10 cellular contexts compared by ENCODE assay signal in genomic region chr11:44065161-44065571, GRCh38. TPM values are rescaled to one million over a fixed set of nuclear protein-coding genes. Genes with fewer than 3 reads are reported as not detected.
DNase-seq lines count a peak whose midpoint lies in the region; ATAC-seq and TF ChIP-seq lines count a peak whose summit lies in the region.
"Had no signal": no experiment of that assay in that cellular context is flagged by ENCODE, and none has a peak within 500 bp of the region (broad histone marks: within the 10 kb centered on the region; RNA-seq: fewer than 3 reads in every experiment).

No MANE protein-coding gene starts in this region.

- peaks cover 9% of the 10 kb centered on the region; the same call in 1 of the 2 replicates for H3F3A ChIP-seq in PC-9 (ENCODE audit: insufficient read depth, low read depth)

- no peaks in the 10 kb centered on the region for H4K20me1 ChIP-seq in PC-9 (ENCODE audit: insufficient read depth)
- no peaks in the 10 kb centered on the region for H4K20me1 ChIP-seq in hepatocyte (ENCODE audit: insufficient read depth, poor library complexity, severe bottlenecking)

- H3K36me3 ChIP-seq in PC-9 (ENCODE audit: low read depth), result no peaks in the 10 kb centered on the region
- no peaks in the 10 kb centered on the region for H3K36me3 ChIP-seq in hepatocyte (replicated peaks; ENCODE audit: insufficient read depth, low read depth)
- H3K36me3 ChIP-seq in skeletal muscle tissue (ENCODE audit: control insufficient read depth in 3 of 3, insufficient read depth in 3 of 3, low read length in 3 of 3), result peaks cover 0 to 7% (median under 1%) of the 10 kb centered on the region in 3 donors
- no peaks in the 10 kb centered on the region for H3K36me3 ChIP-seq in BE2C

- H3K9me2 ChIP-seq in PC-9 (ENCODE audit: insufficient read depth) (no peaks in the 10 kb centered on the region), hepatocyte (replicated peaks; ENCODE audit: insufficient read depth) (no peaks in the 10 kb centered on the region)

- TSS peak; percentile 75 for BruUV-seq in PC-9 (replicated peaks; lab: Mats Ljungman, UMichigan)

- H3K9me3 ChIP-seq in PC-9 (ENCODE audit: insufficient read depth, low read depth) (no peaks in the 10 kb centered on the region), hepatocyte (ENCODE audit: low read depth) (no peaks in the 10 kb centered on the region), skeletal muscle tissue (ENCODE audit: control insufficient read depth in 3 of 3, low read length in 3 of 3) (no peaks in the 10 kb centered on the region), BE2C (no peaks in the 10 kb centered on the region)

- TF ChIP-seq CTCF in PC-9 (conservative IDR thresholded peaks at IDR 0.05) (no peak), hepatocyte (IDR thresholded peaks at IDR 0.05; ENCODE audit: poor library complexity) (no peak), BE2C (IDR thresholded peaks at IDR 0.05; ENCODE audit: low read depth, low read length) (no peak)

- no peak overlapping the region for H3K4me3 ChIP-seq in PC-9
- H3K4me3 ChIP-seq in hepatocyte, result no peak overlapping the region
- no peak overlapping the region for H3K4me3 ChIP-seq in skeletal muscle tissue (ENCODE audit: low read length in 3 of 3)
- H3K4me3 ChIP-seq in BE2C (ENCODE audit: low read depth, low read length), result no peak overlapping the region

- no peaks in the 10 kb centered on the region for H3K79me2 ChIP-seq in PC-9 (ENCODE audit: low read depth)
- peaks cover 3% of the 10 kb centered on the region for H3K79me2 ChIP-seq in hepatocyte

- H2AFZ ChIP-seq in PC-9 (peak overlapping the region; percentile 96), hepatocyte (peak overlapping the region; percentile 89)

- H3K27ac ChIP-seq in PC-9 (0 out of 2 replicates have a peak overlapping the region, but pooled peaks have one; percentile 32), hepatocyte (peak overlapping the region; percentile 93), skeletal muscle tissue (ENCODE audit: low read depth, low read length) (peak overlapping the region; percentile 86)

- H3K27me3 ChIP-seq in PC-9 (ENCODE audit: insufficient read depth, low read depth), result no peaks in the 10 kb centered on the region; the same call in 1 of the 2 replicates
- no peaks in the 10 kb centered on the region for H3K27me3 ChIP-seq in hepatocyte
- H3K27me3 ChIP-seq in skeletal muscle tissue (ENCODE audit: control insufficient read depth in 3 of 3, insufficient read depth in 3 of 3, low read length in 3 of 3), result no peaks in the 10 kb centered on the region
- H3K27me3 ChIP-seq in BE2C, result no peaks in the 10 kb centered on the region

- POLR2A ChIA-PET in PC-9 (lab: Charles Lee; ENCODE audit: unreplicated experiment), result no interaction called here

- no peak for ATAC-seq in GM19324 (IDR thresholded peaks at IDR 0.05; ENCODE audit: low FRiP score, unreplicated experiment)
- ATAC-seq in HG02759 (IDR thresholded peaks at IDR 0.05; ENCODE audit: unreplicated experiment), result no peak

- H3K4me2 ChIP-seq in PC-9 (peak overlapping the region; percentile 81), hepatocyte (peak overlapping the region; percentile 81)

- intact Hi-C loops in PC-9 (cut with micrococcal nuclease; ENCODE audit: unreplicated experiment), result no loop called here

- H3K4me1 ChIP-seq in PC-9 (replicated peaks; ENCODE audit: insufficient read depth) (peaks cover 10% of the 10 kb centered on the region; the same call in 1 of the 2 replicates), hepatocyte (ENCODE audit: insufficient read depth) (peaks cover 10% of the 10 kb centered on the region), skeletal muscle tissue (ENCODE audit: control insufficient read depth in 3 of 3, insufficient read depth in 3 of 3, low read length in 3 of 3) (peaks cover 4 to 10% (median 6%) of the 10 kb centered on the region in 3 donors), BE2C (no peaks in the 10 kb centered on the region)

- 78% methylated on average over 3 of the region's 3 CpGs for WGBS in hepatocyte (ENCODE audit: low lambda C conversion rate, missing lambda C conversion rate)

- peak overlapping the region in 1 of 3 donors; percentile 91 for H3K9ac ChIP-seq in skeletal muscle tissue (ENCODE audit: low read depth in 1 of 3, low read length in 3 of 3)

- CTCF ChIA-PET in PC-9 (lab: Charles Lee), result no interaction called here

- DNase-seq in NCI-H1417 (lab: John Stamatoyannopoulos, UW) (peak in 2 of 3 experiments; percentile 19 to 62), NCI-H1417 treated with DMSO at 0.1 percent for 48 hours (lab: John Stamatoyannopoulos, UW) (no peak), PC-9 (no peak), hepatocyte (ENCODE audit: low spot score) (no peak), BE2C (no peak)
- DNase-seq: NCI-H187 had no signal

RNA-seq across cellular contexts. Expression of gene ACCS, which starts 0.9 kb away (rescaled TPM):
- total RNA-seq in PC-9 (2021) (44.6 and 48.9 TPM in 2 replicates), hepatocyte (5.9 and 9.9 TPM in 2 replicates), skeletal muscle tissue (20.9 TPM)
- polyA plus RNA-seq in hepatocyte, result 21.4 and 23.1 TPM in 2 replicates
- polyA plus RNA-seq in BE2C (2012; ENCODE audit: insufficient read depth, insufficient read length, low read depth), result not detected

RNA-seq across cellular contexts. Expression of gene ACCSL, which starts 17.4 kb away (rescaled TPM):
- total RNA-seq in PC-9 (2021) (not detected in 2 replicates), hepatocyte (not detected in 2 replicates), skeletal muscle tissue (not detected)
- not detected in 2 replicates for polyA plus RNA-seq in hepatocyte
- polyA plus RNA-seq in BE2C (2012; ENCODE audit: insufficient read depth, insufficient read length, low read depth), result not detected
- total RNA-seq: fibroblast of lung had no signal
- polyA plus RNA-seq: fibroblast of lung had no signal

RNA-seq across cellular contexts. Expression of gene EXT2, which starts 30.3 kb away (rescaled TPM):
- total RNA-seq in PC-9 (2021), result 72.4 and 74.8 TPM in 2 replicates
- total RNA-seq in hepatocyte, result 95.8 and 107 TPM in 2 replicates
- polyA plus RNA-seq in hepatocyte, result 71.5 and 80.6 TPM in 2 replicates
- 106 TPM for total RNA-seq in skeletal muscle tissue
- 19.8 TPM for polyA plus RNA-seq in BE2C (2012; ENCODE audit: insufficient read depth, insufficient read length, low read depth)

Comparison
In these comparisons a context has a peak if more than half of its experiments do, and no peak if none do; other contexts are left out.
1. DNase-seq: peak in NCI-H1417 (2 of 3); none in NCI-H1417 treated with DMSO at 0.1 percent for 48 hours (single experiment), PC-9 (0 of 2), hepatocyte (single experiment) and BE2C (single experiment).
2. H3K27ac ChIP-seq: peak in every context shown above with its lines; median percentile 93 in hepatocyte; 86 in skeletal muscle tissue; 32 in PC-9.